ENCODE assay signal across 11 cellular contexts in genomic region chr1:57079454-57080157, GRCh38.
DNase-seq lines count a peak whose midpoint lies in the region; ATAC-seq and TF ChIP-seq lines count a peak whose summit lies in the region.
"Had no signal": no experiment of that assay in that cellular context is flagged by ENCODE, and none has a peak within 500 bp of the region (broad histone marks: within the 10 kb centered on the region; RNA-seq: fewer than 3 reads in every experiment).

No MANE protein-coding gene starts in this region.

- H3K27me3 ChIP-seq in PC-9 (ENCODE audit: insufficient read depth, low read depth): peaks cover 14% of the 10 kb centered on the region

- no peaks in the 10 kb centered on the region for H3K9me3 ChIP-seq in PC-9 (ENCODE audit: insufficient read depth, low read depth)

- no peak for ATAC-seq in HG03342 (IDR thresholded peaks at IDR 0.05; ENCODE audit: unreplicated experiment)
- ATAC-seq: right cardiac atrium had no signal

- TF ChIP-seq CTCF in 22Rv1 (IDR thresholded peaks at IDR 0.05) (peak; percentile 65), GM12873 (IDR thresholded peaks at IDR 0.05; ENCODE audit: insufficient read depth, low read depth, low read length, missing control alignments) (peak; percentile 56), PC-9 (conservative IDR thresholded peaks at IDR 0.05) (peak; percentile 49; the same call in 1 of the 2 replicates), foreskin fibroblast (IDR thresholded peaks at IDR 0.05; ENCODE audit: low read depth, low read length) (peak; percentile 16)

- no peak for DNase-seq in PC-9
- no peak for DNase-seq in foreskin fibroblast
- DNase-seq in UCSD-AML1 (lab: John Stamatoyannopoulos, UW; ENCODE audit: unreplicated experiment): no peak
- DNase-seq in effector CD8-positive, alpha-beta T cell (lab: John Stamatoyannopoulos, UW): no peak
- no peak for DNase-seq in T-helper 9 cell
- DNase-seq: amygdala, NCI-H2081, right cardiac atrium had no signal

- no peak overlapping the region for H3K4me2 ChIP-seq in PC-9

- H3K36me3 ChIP-seq in PC-9 (ENCODE audit: low read depth): no peaks in the 10 kb centered on the region

- H3K4me3 ChIP-seq in PC-9 (no peak overlapping the region), foreskin fibroblast (ENCODE audit: low read depth in 1 of 2, low read length in 2 of 2) (no peak overlapping the region)

- no peaks in the 10 kb centered on the region for H3F3A ChIP-seq in PC-9 (ENCODE audit: insufficient read depth, low read depth)

- BruUV-seq in PC-9 (replicated peaks; lab: Mats Ljungman, UMichigan): no TSS peak

- no peak overlapping the region for H2AFZ ChIP-seq in PC-9

- no peaks in the 10 kb centered on the region for H3K79me2 ChIP-seq in PC-9 (ENCODE audit: low read depth)

- intact Hi-C loops in PC-9 (cut with micrococcal nuclease; ENCODE audit: unreplicated experiment): no loop called here

- CTCF ChIA-PET in PC-9 (lab: Charles Lee): no interaction called here

- H3K27ac ChIP-seq in 22Rv1: no peak overlapping the region
- H3K27ac ChIP-seq in PC-9: no peak overlapping the region

- no peaks in the 10 kb centered on the region; the same call in 1 of the 2 replicates for H3K9me2 ChIP-seq in PC-9 (ENCODE audit: insufficient read depth)

- H3K4me1 ChIP-seq in PC-9 (replicated peaks; ENCODE audit: insufficient read depth): no peaks in the 10 kb centered on the region

- no peaks in the 10 kb centered on the region for H4K20me1 ChIP-seq in PC-9 (ENCODE audit: insufficient read depth)

- POLR2A ChIA-PET in PC-9 (lab: Charles Lee; ENCODE audit: unreplicated experiment): no interaction called here
